ENCODE assay signal across 19 cellular contexts in genomic region chr12:122882908-122883563, GRCh38. TPM values are rescaled to one million over a fixed set of nuclear protein-coding genes. Genes with fewer than 3 reads are reported as not detected.
DNase-seq lines count a peak whose midpoint lies in the region; ATAC-seq, FAIRE-seq and TF ChIP-seq lines count a peak whose summit lies in the region.
"Had no signal": no experiment of that assay in that cellular context is flagged by ENCODE, and none has a peak within 500 bp of the region (broad histone marks: within the 10 kb centered on the region; RNA-seq: fewer than 3 reads in every experiment).

No MANE protein-coding gene starts in this region.

- no peaks in the 10 kb centered on the region for H3K9me1 ChIP-seq in endothelial cell of umbilical vein (replicated peaks; ENCODE audit: control insufficient read depth, extremely low read depth, insufficient read depth, low read length)

- no peaks in the 10 kb centered on the region for H3K9me3 Mint-ChIP-seq in T-cell
- no peaks in the 10 kb centered on the region for H3K9me3 Mint-ChIP-seq in stimulated activated naive B cell treated with anti-CD40 and anti-IgM and Interleukin-4, amounts not matched to agents 10 μg/mL and 1 μg/mL and 100 μg/mL, for 72 hours
- H3K9me3 Mint-ChIP-seq: dendritic cell treated with granulocyte-macrophage colony-stimulating factor and Interleukin-4, amounts not matched to agents 40 ng/mL and 50 ng/mL, for 4 days; HFFc6 had no signal

- no peaks in the 10 kb centered on the region for H3K27me3 Mint-ChIP-seq in T-cell
- no peaks in the 10 kb centered on the region for H3K27me3 Mint-ChIP-seq in stimulated activated naive B cell treated with anti-CD40 and anti-IgM and Interleukin-4, amounts not matched to agents 10 μg/mL and 1 μg/mL and 100 μg/mL, for 72 hours

- CTCF ChIA-PET in T-cell (lab: Charles Lee) (interaction anchor here (0.9 to 1.2 kb wide), 4 partner anchors 11 to 69 kb away, joined by 3 to 6 read pairs (median 3); no protein-coding TSS in a partner anchor), endothelial cell of umbilical vein (lab: Charles Lee) (interaction anchor here (0.6 to 2.6 kb wide), 7 partner anchors 9 to 34 kb away, joined by 3 to 15 read pairs (median 6); no protein-coding TSS in a partner anchor)

- intact Hi-C loops in endothelial cell of umbilical vein (cut with micrococcal nuclease): no loop called here

- no peak for DNase-seq in T-cell
- DNase-seq in endothelial cell of umbilical vein (ENCODE audit: low read depth, low spot score): peak; percentile 76
- no peak for DNase-seq in stimulated activated naive B cell treated with anti-CD40 and anti-IgM and Interleukin-4, amounts not matched to agents 10 μg/mL and 1 μg/mL and 100 μg/mL, for 72 hours
- DNase-seq in NCI-H526 (lab: John Stamatoyannopoulos, UW): no peak
- no peak for DNase-seq in NCI-H1105 (lab: John Stamatoyannopoulos, UW)
- no peak for DNase-seq in medulla oblongata (ENCODE audit: extremely low spot score)
- DNase-seq: activated CD4-positive, alpha-beta T cell treated with anti-CD3 and anti-CD28 coated beads, Interleukin-2, amount 50 U/mL, for 48 hours; esophagus squamous epithelium; HFFc6; NCI-H1930; NCI-H524; sigmoid colon; thyroid gland had no signal

- peak overlapping the region; percentile 14 for H3K9ac ChIP-seq in endothelial cell of umbilical vein (replicated peaks; ENCODE audit: extremely low read depth, insufficient read depth, low read length)

- H4K20me1 ChIP-seq in endothelial cell of umbilical vein (replicated peaks; ENCODE audit: control insufficient read depth, extremely low read depth, insufficient read depth, low read length): no peaks in the 10 kb centered on the region

- H3K27ac ChIP-seq in endothelial cell of umbilical vein (ENCODE audit: insufficient read depth, low read depth, low read length): no peak overlapping the region

- no peaks in the 10 kb centered on the region for H3K36me3 ChIP-seq in endothelial cell of umbilical vein (ENCODE audit: control insufficient read depth in 2 of 2, extremely low read depth in 1 of 2, insufficient read depth in 2 of 2, low read length in 2 of 2)
- H3K36me3 ChIP-seq: sigmoid colon, thyroid gland had no signal

- H3K4me3 Mint-ChIP-seq in T-cell: peak overlapping the region; percentile 6 to 32 (median 17)
- peak overlapping the region; percentile 71 to 74 for H3K4me3 Mint-ChIP-seq in stimulated activated naive B cell treated with anti-CD40 and anti-IgM and Interleukin-4, amounts not matched to agents 10 μg/mL and 1 μg/mL and 100 μg/mL, for 72 hours
- H3K4me3 Mint-ChIP-seq: dendritic cell treated with granulocyte-macrophage colony-stimulating factor and Interleukin-4, amounts not matched to agents 40 ng/mL and 50 ng/mL, for 4 days; HFFc6 had no signal

- H3K27me3 ChIP-seq in endothelial cell of umbilical vein (ENCODE audit: control insufficient read depth in 2 of 2, insufficient read depth in 2 of 2, low read length in 2 of 2): no peaks in the 10 kb centered on the region
- H3K27me3 ChIP-seq: esophagus squamous epithelium, sigmoid colon, thyroid gland had no signal

- no peak for ATAC-seq in T-cell (replicated peaks in 1 of 4)
- ATAC-seq in stimulated activated naive B cell treated with anti-CD40 and anti-IgM and Interleukin-4, amounts not matched to agents 10 μg/mL and 1 μg/mL and 100 μg/mL, for 72 hours (replicated peaks): no peak
- ATAC-seq: HepG2 had no signal

- no peak for TF ChIP-seq POLR2A in endothelial cell of umbilical vein (IDR thresholded peaks at IDR 0.05; ENCODE audit: low read depth, low read length)

- peaks cover 29% of the 10 kb centered on the region for H3K36me3 Mint-ChIP-seq in T-cell
- H3K36me3 Mint-ChIP-seq in stimulated activated naive B cell treated with anti-CD40 and anti-IgM and Interleukin-4, amounts not matched to agents 10 μg/mL and 1 μg/mL and 100 μg/mL, for 72 hours: peaks cover 13 to 33% of the 10 kb centered on the region in 2 donors

- TF ChIP-seq CTCF in endothelial cell of umbilical vein (IDR thresholded peaks at IDR 0.05; ENCODE audit: extremely low read depth in 1 of 2, insufficient read depth in 1 of 2, low read depth in 1 of 2, low read length in 2 of 2): no peak

- H3K4me3 ChIP-seq in GM08714 (ENCODE audit: low read length): 0 out of 2 replicates have a peak overlapping the region, but pooled peaks have one; percentile 5
- no peak overlapping the region for H3K4me3 ChIP-seq in endothelial cell of umbilical vein (replicated peaks in 1 of 3; ENCODE audit: insufficient read depth in 1 of 3, low read depth in 1 of 3, low read length in 3 of 3)
- H3K4me3 ChIP-seq: esophagus squamous epithelium, sigmoid colon, thyroid gland had no signal

- no peak for FAIRE-seq in endothelial cell of umbilical vein (lab: Jason Lieb, UNC)
- FAIRE-seq: astrocyte, HepG2, islet of Langerhans, TTC549 had no signal

- dilution Hi-C loops in endothelial cell of umbilical vein (cut with MboI; ENCODE audit: extremely low pct_ligation_motif_present, low sequenced_read_pairs): no loop called here

- H3K79me2 ChIP-seq in endothelial cell of umbilical vein (ENCODE audit: control insufficient read depth, insufficient read depth, low read length): peaks cover 92% of the 10 kb centered on the region

- H3K27ac Mint-ChIP-seq in T-cell: peak overlapping the region; percentile 78 to 83
- H3K27ac Mint-ChIP-seq in stimulated activated naive B cell treated with anti-CD40 and anti-IgM and Interleukin-4, amounts not matched to agents 10 μg/mL and 1 μg/mL and 100 μg/mL, for 72 hours: peak overlapping the region; percentile 85
- H3K27ac Mint-ChIP-seq: dendritic cell treated with granulocyte-macrophage colony-stimulating factor and Interleukin-4, amounts not matched to agents 40 ng/mL and 50 ng/mL, for 4 days had no signal

- no peaks in the 10 kb centered on the region for H3K9me3 ChIP-seq in endothelial cell of umbilical vein (replicated peaks; ENCODE audit: control insufficient read depth, insufficient read depth, low read length)
- H3K9me3 ChIP-seq: esophagus squamous epithelium, sigmoid colon, thyroid gland had no signal

- BruUV-seq in endothelial cell of umbilical vein (replicated peaks; lab: Mats Ljungman, UMichigan): no TSS peak

- H2AFZ ChIP-seq in endothelial cell of umbilical vein (ENCODE audit: low read depth, low read length): no peak overlapping the region

- H3K4me1 ChIP-seq in endothelial cell of umbilical vein (ENCODE audit: control insufficient read depth, extremely low read depth, insufficient read depth, low read length): peaks cover 40% of the 10 kb centered on the region

- peaks cover 84 to 93% (median 92%) of the 10 kb centered on the region in 3 donors for H3K4me1 Mint-ChIP-seq in T-cell
- H3K4me1 Mint-ChIP-seq in stimulated activated naive B cell treated with anti-CD40 and anti-IgM and Interleukin-4, amounts not matched to agents 10 μg/mL and 1 μg/mL and 100 μg/mL, for 72 hours: peaks cover 62 to 89% of the 10 kb centered on the region in 2 donors

- H3K4me2 ChIP-seq in endothelial cell of umbilical vein (ENCODE audit: insufficient read depth, low read length): no peak overlapping the region

- POLR2A ChIA-PET in T-cell (lab: Charles Lee): interaction anchor here (0.5 to 1.4 kb wide), 7 partner anchors 8 to 1225 kb away, joined by 3 to 11 read pairs (median 4); no protein-coding TSS in a partner anchor
- POLR2A ChIA-PET in endothelial cell of umbilical vein (lab: Charles Lee): interaction anchor here (1.0 to 1.2 kb wide), 2 partner anchors 12 to 15 kb away, joined by 3 read pairs; no protein-coding TSS in a partner anchor

TF ChIP-seq in endothelial cell of umbilical vein, 7 proteins besides CTCF, POLR2A, EP300 and RAD21:
- no peak for TF ChIP-seq EZH2 (IDR thresholded peaks at IDR 0.05; ENCODE audit: borderline replicate concordance, low read depth, low read length, severe bottlenecking)
- no peak for TF ChIP-seq POLR2AphosphoS5 (IDR thresholded peaks at IDR 0.05; ENCODE audit: insufficient read depth, low read depth, low read length)
- no peak for TF ChIP-seq JUN (IDR thresholded peaks at IDR 0.05; ENCODE audit: borderline replicate concordance, insufficient read depth, insufficient read length, low read depth)
- TF ChIP-seq MAX (IDR thresholded peaks at IDR 0.05; ENCODE audit: insufficient read depth, insufficient read length): no peak
- no peak for TF ChIP-seq GATA2 (IDR thresholded peaks at IDR 0.05; ENCODE audit: insufficient read depth, insufficient read length, low read depth, low read length)
- TF ChIP-seq MYC (IDR thresholded peaks at IDR 0.05; ENCODE audit: low read depth, low read length): no peak
- TF ChIP-seq FOS (IDR thresholded peaks at IDR 0.05; ENCODE audit: borderline replicate concordance, insufficient read depth, low read length): no peak
TF ChIP-seq in endothelial cell of umbilical vein: peak in this region for 0.

RNA-seq across cellular contexts. Expression of gene VPS37B, which starts 12.9 kb away (rescaled TPM):
- total RNA-seq in T-cell: 10 to 100 TPM; 25.9 to 85.8 (median 34.6) TPM
- 45.9 and 46.4 TPM in 2 replicates for total RNA-seq in endothelial cell of umbilical vein
- polyA plus RNA-seq in endothelial cell of umbilical vein: 39.5 and 43.5 TPM in 2 replicates
- 24.8 and 32.2 TPM in 2 replicates for polyA plus RNA-seq in endothelial cell of umbilical vein (2011; cell fraction: cytosol; rRNA removed)
- 39.9 and 42.2 TPM in 2 replicates for polyA plus RNA-seq in endothelial cell of umbilical vein (2011; cell fraction: nucleus; rRNA removed)
- 25.4 and 32.1 TPM in 2 replicates for polyA plus RNA-seq in endothelial cell of umbilical vein (2012)
- polyA minus RNA-seq in endothelial cell of umbilical vein: 20.7 and 20.9 TPM in 2 replicates
- polyA minus RNA-seq in endothelial cell of umbilical vein (2011; cell fraction: cytosol; rRNA and poly(A)+ RNA removed): 11.0 TPM
- polyA minus RNA-seq in endothelial cell of umbilical vein (2011; cell fraction: nucleus; rRNA and poly(A)+ RNA removed): 20.9 and 25.1 TPM in 2 replicates

RNA-seq across cellular contexts. Expression of gene HIP1R, which starts 47.8 kb away (rescaled TPM):
- 100 to 1,000 TPM; 108 to 123 (median 116) TPM for total RNA-seq in T-cell
- 122 and 136 TPM in 2 replicates for total RNA-seq in endothelial cell of umbilical vein
- 110 and 111 TPM in 2 replicates for polyA plus RNA-seq in endothelial cell of umbilical vein
- polyA plus RNA-seq in endothelial cell of umbilical vein (2011; cell fraction: cytosol; rRNA removed): 44.3 and 60.5 TPM in 2 replicates
- polyA plus RNA-seq in endothelial cell of umbilical vein (2011; cell fraction: nucleus; rRNA removed): 563 and 679 TPM in 2 replicates
- polyA plus RNA-seq in endothelial cell of umbilical vein (2012): 54.9 and 77.2 TPM in 2 replicates
- 162 and 203 TPM in 2 replicates for polyA minus RNA-seq in endothelial cell of umbilical vein
- 11.3 TPM for polyA minus RNA-seq in endothelial cell of umbilical vein (2011; cell fraction: cytosol; rRNA and poly(A)+ RNA removed)
- 132 and 165 TPM in 2 replicates for polyA minus RNA-seq in endothelial cell of umbilical vein (2011; cell fraction: nucleus; rRNA and poly(A)+ RNA removed)
